In the genomic region with DNA sequence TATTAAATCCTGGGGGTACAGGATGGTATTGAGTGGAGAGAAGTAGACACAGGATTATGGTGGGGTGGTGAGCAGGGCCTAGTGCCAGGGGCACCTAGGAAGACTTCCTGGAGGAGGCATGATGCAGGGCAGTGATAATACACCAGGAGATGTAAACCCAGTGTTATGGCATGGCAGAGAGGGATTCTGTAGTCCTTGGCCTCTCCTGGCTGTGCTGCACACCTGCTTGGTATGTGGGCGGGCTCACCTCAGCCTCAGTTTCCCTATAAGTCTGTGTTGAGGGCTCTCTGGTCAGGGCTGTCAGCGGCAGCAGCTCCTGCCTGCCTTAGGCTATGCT, we compare ENCODE assay signal across 9 cellular contexts. TPM values are rescaled to one million over a fixed set of nuclear protein-coding genes. Genes with fewer than 3 reads are reported as not detected.
DNase-seq lines count a peak whose midpoint lies in the region; ATAC-seq and TF ChIP-seq lines count a peak whose summit lies in the region.
"Had no signal": no experiment of that assay in that cellular context is flagged by ENCODE, and none has a peak within 500 bp of the region (broad histone marks: within the 10 kb centered on the region; RNA-seq: fewer than 3 reads in every experiment).

No MANE protein-coding gene starts in this region.

- POLR2A ChIA-PET in CD8-positive, alpha-beta T cell (lab: Charles Lee): interaction anchor here (0.8 to 4.5 kb wide), 4 partner anchors 12 to 19 kb away, joined by 3 to 53 read pairs (median 7); partner anchors contain the start of gene SH3BP1

- in situ Hi-C loops in G401 (cut with HindIII; ENCODE audit: low sequenced_read_pairs): no loop called here

- peaks cover 13% of the 10 kb centered on the region for H3K36me3 Mint-ChIP-seq in CD8-positive, alpha-beta T cell
- H3K36me3 Mint-ChIP-seq in chondrocyte (ENCODE audit: low read depth) (no peaks in the 10 kb centered on the region), neural progenitor cell (peaks cover 3% of the 10 kb centered on the region)

- no peaks in the 10 kb centered on the region for H3K27me3 ChIP-seq in CD8-positive, alpha-beta T cell (ENCODE audit: insufficient read depth, low read length)
- no peaks in the 10 kb centered on the region for H3K27me3 ChIP-seq in Loucy (ENCODE audit: insufficient read depth, low read length, poor library complexity, severe bottlenecking)
- no peaks in the 10 kb centered on the region for H3K27me3 ChIP-seq in neural progenitor cell

- H3K4me3 ChIP-seq in CD8-positive, alpha-beta T cell (ENCODE audit: low read depth, low read length): no peak overlapping the region
- peak overlapping the region; percentile 73 for H3K4me3 ChIP-seq in Loucy (ENCODE audit: low read length, poor library complexity, severe bottlenecking)
- H3K4me3 ChIP-seq in neural progenitor cell: peak overlapping the region; percentile 7

- peaks cover 33% of the 10 kb centered on the region for H3K4me1 ChIP-seq in CD8-positive, alpha-beta T cell (ENCODE audit: insufficient read depth, low read length)
- H3K4me1 ChIP-seq in Loucy (ENCODE audit: insufficient read depth, low read length, poor library complexity, severe bottlenecking) (peaks cover 41% of the 10 kb centered on the region), neural progenitor cell (peaks cover 18% of the 10 kb centered on the region)

- peak overlapping the region; percentile 93 for H3K4me2 ChIP-seq in Loucy (ENCODE audit: low read depth, low read length, poor library complexity, severe bottlenecking)
- peak overlapping the region; percentile 100 for H3K4me2 ChIP-seq in neural progenitor cell

- no peaks in the 10 kb centered on the region for H3K9me3 Mint-ChIP-seq in CD8-positive, alpha-beta T cell
- H3K9me3 Mint-ChIP-seq in chondrocyte (ENCODE audit: low read depth) (no peaks in the 10 kb centered on the region), neural progenitor cell (no peaks in the 10 kb centered on the region)

- no peaks in the 10 kb centered on the region for H3K27me3 Mint-ChIP-seq in CD8-positive, alpha-beta T cell (ENCODE audit: low read depth)
- no peaks in the 10 kb centered on the region for H3K27me3 Mint-ChIP-seq in chondrocyte (ENCODE audit: low read depth)
- H3K27me3 Mint-ChIP-seq in neural progenitor cell (ENCODE audit: insufficient read depth, low read depth): peaks cover 6% of the 10 kb centered on the region

- H3K9me3 ChIP-seq in CD8-positive, alpha-beta T cell (ENCODE audit: low read length): no peaks in the 10 kb centered on the region
- H3K9me3 ChIP-seq in Loucy (ENCODE audit: insufficient read depth, low read depth, low read length) (no peaks in the 10 kb centered on the region), neural progenitor cell (ENCODE audit: low read depth) (no peaks in the 10 kb centered on the region)

- no peak for ATAC-seq in CD8-positive, alpha-beta T cell
- ATAC-seq in GM18873 (IDR thresholded peaks at IDR 0.05; ENCODE audit: low FRiP score, unreplicated experiment) (no peak), HG03469 (IDR thresholded peaks at IDR 0.05; ENCODE audit: unreplicated experiment) (no peak)

- intact Hi-C loops in CD8-positive, alpha-beta T cell (cut with DNase I, micrococcal nuclease): loop anchor here (1.0 kb wide), 1 partner anchor 21 kb away; no protein-coding TSS in a partner anchor

- H3K27ac ChIP-seq in CD8-positive, alpha-beta T cell (ENCODE audit: low read depth, low read length): no peak overlapping the region
- H3K27ac ChIP-seq in neural progenitor cell: no peak overlapping the region

- H3K9ac ChIP-seq in Loucy (ENCODE audit: low read depth, low read length, poor library complexity, severe bottlenecking): peak overlapping the region; percentile 78
- no peak overlapping the region for H3K9ac ChIP-seq in neural progenitor cell

- H4K20me1 ChIP-seq in Loucy (ENCODE audit: insufficient read depth, low read length, poor library complexity, severe bottlenecking) (peaks cover 54% of the 10 kb centered on the region), neural progenitor cell (ENCODE audit: low read depth) (peaks cover 61% of the 10 kb centered on the region)

- no peaks in the 10 kb centered on the region for H3F3A ChIP-seq in Loucy (ENCODE audit: low read depth)
- H3F3A ChIP-seq in neural progenitor cell (ENCODE audit: low read depth): no peaks in the 10 kb centered on the region

- H3K27ac Mint-ChIP-seq in CD8-positive, alpha-beta T cell: no peak overlapping the region
- peak overlapping the region; percentile 93 for H3K27ac Mint-ChIP-seq in chondrocyte (ENCODE audit: unreplicated experiment)
- H3K27ac Mint-ChIP-seq in neural progenitor cell: no peak overlapping the region

- H3K4me1 Mint-ChIP-seq in CD8-positive, alpha-beta T cell (ENCODE audit: low read depth): peaks cover 37% of the 10 kb centered on the region
- H3K4me1 Mint-ChIP-seq in chondrocyte (ENCODE audit: low read depth): peaks cover 40% of the 10 kb centered on the region
- H3K4me1 Mint-ChIP-seq in neural progenitor cell: peaks cover 45% of the 10 kb centered on the region

- no peak for TF ChIP-seq CTCF in CD8-positive, alpha-beta T cell (IDR thresholded peaks at IDR 0.05)
- no peak for TF ChIP-seq CTCF in Loucy (conservative IDR thresholded peaks at IDR 0.05; ENCODE audit: low read length)
- no peak for TF ChIP-seq CTCF in chondrocyte (IDR thresholded peaks at IDR 0.05)
- TF ChIP-seq CTCF in neural progenitor cell (IDR thresholded peaks at IDR 0.05): no peak

- DNase-seq in CD8-positive, alpha-beta T cell: no peak
- no peak for DNase-seq in chondrocyte (ENCODE audit: low spot score)
- DNase-seq in neural progenitor cell (ENCODE audit: low spot score): no peak
- no peak for DNase-seq in NCI-H187 treated with DMSO at 0.1 percent for 48 hours (lab: John Stamatoyannopoulos, UW)
- no peak for DNase-seq in G401 (ENCODE audit: low spot score)
- DNase-seq: KG1 had no signal

- CTCF ChIA-PET in CD8-positive, alpha-beta T cell (lab: Charles Lee): interaction anchor here (1.0 to 64.7 kb wide), 3 partner anchors 18 to 157 kb away, joined by 3 to 2176 read pairs (median 323); partner anchors contain the start of genes GGA1, LGALS1, NOL12 and SH3BP1

- H3K4me3 Mint-ChIP-seq in CD8-positive, alpha-beta T cell: peak overlapping the region; percentile 74
- H3K4me3 Mint-ChIP-seq in chondrocyte (ENCODE audit: unreplicated experiment) (no peak overlapping the region), neural progenitor cell (peak overlapping the region; percentile 90)

- peaks cover 71% of the 10 kb centered on the region for H3K79me2 ChIP-seq in Loucy (ENCODE audit: insufficient read depth, low read length)
- H3K79me2 ChIP-seq in neural progenitor cell (ENCODE audit: low read depth): peaks cover 67% of the 10 kb centered on the region

- H2AFZ ChIP-seq in Loucy (ENCODE audit: low read length): no peak overlapping the region
- H2AFZ ChIP-seq in neural progenitor cell (replicated peaks): no peak overlapping the region

- no peaks in the 10 kb centered on the region for H3K9me2 ChIP-seq in Loucy (replicated peaks; ENCODE audit: low read depth, low read length)

- H3K36me3 ChIP-seq in CD8-positive, alpha-beta T cell (ENCODE audit: insufficient read depth, low read length): no peaks in the 10 kb centered on the region
- H3K36me3 ChIP-seq in Loucy (ENCODE audit: insufficient read depth, low read length): peaks cover 9% of the 10 kb centered on the region; the same call in 1 of the 2 replicates
- no peaks in the 10 kb centered on the region for H3K36me3 ChIP-seq in neural progenitor cell

RNA-seq across cellular contexts. Expression of gene PDXP, which starts 2.2 kb away (rescaled TPM):
- total RNA-seq in CD8-positive, alpha-beta T cell: 1 to 10 TPM; 2.4 to 3.2 TPM
- total RNA-seq in chondrocyte (14.8 to 17.2 TPM (median 15.2 TPM) in 3 replicates), neural progenitor cell (ENCODE audit: low replicate concordance) (25.1 and 57.0 TPM in 2 replicates)
- total RNA-seq in G401 (2014; rRNA removed; shearing (Covaris generic)): 49.0 and 62.3 TPM in 2 replicates

RNA-seq across cellular contexts. Expression of gene LGALS1, which starts 14.8 kb away (rescaled TPM):
- 10 to 100 TPM; 20.8 to 29.4 TPM for total RNA-seq in CD8-positive, alpha-beta T cell
- total RNA-seq in chondrocyte: 1,066 to 2,807 TPM (median 2,760 TPM) in 3 replicates
- total RNA-seq in neural progenitor cell (ENCODE audit: low replicate concordance): 14.9 and 42.9 TPM in 2 replicates
- total RNA-seq in G401 (2014; rRNA removed; shearing (Covaris generic)): 435 and 601 TPM in 2 replicates

RNA-seq across cellular contexts. Expression of gene SH3BP1, which starts 21.2 kb away (rescaled TPM):
- total RNA-seq in CD8-positive, alpha-beta T cell: 10 to 100 TPM; 51.5 to 52.9 TPM
- total RNA-seq in chondrocyte (1.6 to 2.7 TPM (median 2.4 TPM) in 3 replicates), neural progenitor cell (ENCODE audit: low replicate concordance) (10.3 and 10.9 TPM in 2 replicates)
- 13.2 and 21.9 TPM in 2 replicates for total RNA-seq in G401 (2014; rRNA removed; shearing (Covaris generic))

RNA-seq across cellular contexts. Expression of gene NOL12, which starts 25.5 kb away (rescaled TPM):
- 10 to 100 TPM; 25.1 to 29.1 TPM for total RNA-seq in CD8-positive, alpha-beta T cell
- total RNA-seq in chondrocyte (12.1 to 18.7 TPM (median 12.8 TPM) in 3 replicates), neural progenitor cell (ENCODE audit: low replicate concordance) (23.7 and 28.7 TPM in 2 replicates)
- 30.2 and 44.8 TPM in 2 replicates for total RNA-seq in G401 (2014; rRNA removed; shearing (Covaris generic))

RNA-seq across cellular contexts. Expression of gene TRIOBP, which starts 36.2 kb away (rescaled TPM):
- total RNA-seq in CD8-positive, alpha-beta T cell: 1 to 10 TPM; 7.3 to 7.4 TPM
- 47.9 to 49.8 TPM (median 49.5 TPM) in 3 replicates for total RNA-seq in chondrocyte
- 25.2 and 51.0 TPM in 2 replicates for total RNA-seq in neural progenitor cell (ENCODE audit: low replicate concordance)
- total RNA-seq in G401 (2014; rRNA removed; shearing (Covaris generic)): 80.9 and 98.8 TPM in 2 replicates
